ENCODE assay signal across 23 cellular contexts in the genomic region with DNA sequence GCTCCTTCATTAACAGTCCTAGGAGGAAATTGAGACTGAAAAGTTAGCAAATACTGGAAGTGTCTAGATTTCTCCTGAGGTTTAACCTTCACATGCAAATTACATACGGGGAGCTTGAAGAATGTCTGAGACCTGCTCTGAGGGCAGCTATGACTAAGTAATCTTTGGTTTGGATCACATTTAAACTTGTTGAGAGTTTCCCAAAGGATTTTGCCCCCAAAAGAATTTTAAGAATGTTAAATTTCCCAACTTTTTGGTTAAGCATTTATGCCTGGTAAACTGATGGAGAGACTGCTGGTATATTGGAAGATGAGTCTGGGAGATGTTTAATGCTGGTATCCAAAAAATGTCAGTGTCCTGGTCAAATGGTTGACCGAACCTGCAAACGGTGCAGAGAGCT.
DNase-seq lines count a peak whose midpoint lies in the region; ATAC-seq and TF ChIP-seq lines count a peak whose summit lies in the region.
"Had no signal": no experiment of that assay in that cellular context is flagged by ENCODE, and none has a peak within 500 bp of the region (broad histone marks: within the 10 kb centered on the region; RNA-seq: fewer than 3 reads in every experiment).

No MANE protein-coding gene starts in this region.

- ATAC-seq in GM18868 (IDR thresholded peaks at IDR 0.05; ENCODE audit: unreplicated experiment) (no peak), HG03097 (IDR thresholded peaks at IDR 0.05; ENCODE audit: low FRiP score, unreplicated experiment) (no peak), HG02588 (IDR thresholded peaks at IDR 0.05; ENCODE audit: unreplicated experiment) (no peak)
- ATAC-seq: activated CD8-positive, alpha-beta memory T cell treated with anti-CD3 and anti-CD28 coated beads, Interleukin-2, amount 10 ng/mL, durations not matched to agents 7 days and 5 days; activated T-helper 17 cell treated with anti-CD3 and anti-CD28 coated beads, Interleukin-2, amount 50 U/mL, for 72 hours; gastrocnemius medialis; natural killer cell; sciatic nerve had no signal

- H3K27me3 ChIP-seq in adipocyte (replicated peaks; ENCODE audit: control insufficient read depth, insufficient read depth, low read length) (no peaks in the 10 kb centered on the region), stomach (no peaks in the 10 kb centered on the region)
- H3K27me3 ChIP-seq: gastrocnemius medialis had no signal

- DNase-seq in EH (ENCODE audit: low read depth) (peak; percentile 82), adipocyte (ENCODE audit: low read depth) (peak; percentile 16), glomerular visceral epithelial cell (ENCODE audit: extremely low spot score) (peak; percentile 75), stomach (no peak)
- DNase-seq: activated CD4-positive, alpha-beta T cell treated with anti-CD3 and anti-CD28 coated beads for 48 hours; activated CD8-positive, alpha-beta memory T cell treated with anti-CD3 and anti-CD28 coated beads, Interleukin-2, amount 10 ng/mL, durations not matched to agents 7 days and 5 days; activated naive CD8-positive, alpha-beta T cell treated with anti-CD3 and anti-CD28 coated beads for 36 hours; DMS 273 treated with DMSO at 0.1 percent for 48 hours; gastrocnemius medialis; GDM1; KG1; kidney glomerular epithelial cell; natural killer cell; NCI-H1092; NCI-H226; SIG-M5; T-helper 1 cell had no signal

- WGBS in stomach, 5 donors: 69 to 86% (median 76%) methylated on average over 3 of the region's 3 CpGs

- H3K36me3 ChIP-seq in adipocyte (ENCODE audit: control insufficient read depth, insufficient read depth, low read length, severe bottlenecking): peaks cover 58% of the 10 kb centered on the region
- H3K36me3 ChIP-seq in stomach: peaks cover 6 to 66% (median 41%) of the 10 kb centered on the region in 4 donors

- TF ChIP-seq POLR2A in stomach (IDR thresholded peaks at IDR 0.05): no peak

- peak overlapping the region; percentile 8 to 82 (median 48) for H3K27ac ChIP-seq in stomach
- H3K27ac ChIP-seq: C4-2B, gastrocnemius medialis had no signal

- intact Hi-C loops in stomach (cut with DNase I; ENCODE audit: low total_unique reads): no loop called here

- TF ChIP-seq EP300 in stomach (IDR thresholded peaks at IDR 0.05): no peak

- no peak overlapping the region for H3K9ac ChIP-seq in adipocyte (ENCODE audit: low read length)

- H3K4me3 ChIP-seq in adipocyte (ENCODE audit: low read length): no peak overlapping the region
- H3K4me3 ChIP-seq in stomach: no peak overlapping the region
- H3K4me3 ChIP-seq: gastrocnemius medialis had no signal

- peaks cover 28% of the 10 kb centered on the region for H3K4me1 ChIP-seq in adipocyte (ENCODE audit: control insufficient read depth, insufficient read depth, low read length)
- peaks cover 27 to 56% (median 34%) of the 10 kb centered on the region in 4 donors for H3K4me1 ChIP-seq in stomach
- H3K4me1 ChIP-seq: gastrocnemius medialis had no signal

- H3K9me3 ChIP-seq in adipocyte (ENCODE audit: control insufficient read depth, low read length): no peaks in the 10 kb centered on the region
- no peaks in the 10 kb centered on the region for H3K9me3 ChIP-seq in stomach
- H3K9me3 ChIP-seq: gastrocnemius medialis had no signal

- no peak for TF ChIP-seq CTCF in stomach (IDR thresholded peaks at IDR 0.05)
